ENCODE assay signal across 25 cellular contexts in the genomic region with DNA sequence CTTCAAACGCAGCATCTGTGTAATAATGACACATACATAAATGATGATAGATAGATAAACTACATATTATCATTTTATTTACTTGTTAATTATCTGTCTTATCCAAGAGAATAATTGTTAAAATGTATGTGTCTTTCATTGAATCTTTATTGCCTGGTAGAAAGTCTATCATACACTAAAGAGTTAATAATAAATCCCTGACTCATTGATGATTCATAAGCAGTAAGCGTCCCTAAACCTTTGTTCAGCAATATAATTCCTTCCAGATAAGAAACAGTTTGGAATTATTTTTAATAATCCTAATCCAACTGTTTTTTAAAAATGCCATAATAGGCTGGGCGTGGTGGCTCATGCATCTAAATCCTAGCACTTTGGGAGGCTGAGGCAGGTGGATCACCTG.
"Had no signal": no experiment of that assay in that cellular context is flagged by ENCODE, and none has a peak within 500 bp of the region (broad histone marks: within the 10 kb centered on the region; RNA-seq: fewer than 3 reads in every experiment).

No MANE protein-coding gene starts in this region.

- FAIRE-seq: keratinocyte, pancreas had no signal

- H3K36me3 ChIP-seq: esophagus squamous epithelium, gastroesophageal sphincter, lower lobe of right lung, pancreas, stomach, suprapubic skin, tibial nerve had no signal

- H3K4me1 ChIP-seq: esophagus squamous epithelium, gastroesophageal sphincter, lower lobe of right lung, pancreas, psoas muscle, stomach, suprapubic skin, tibial nerve had no signal

- DNase-seq: activated B cell treated with CpG ODN at 0.5 μM for 24 hours; activated CD4-positive, alpha-beta memory T cell treated with anti-CD3 and anti-CD28 coated beads for 36 hours; activated CD4-positive, alpha-beta T cell treated with anti-CD3 and anti-CD28 coated beads for 48 hours; activated effector memory CD4-positive, alpha-beta T cell treated with Interleukin-2 at 50 U/mL for 16 hours; activated naive CD4-positive, alpha-beta T cell treated with anti-CD3 and anti-CD28 coated beads for 36 hours; activated T-cell treated with anti-CD3 and anti-CD28 coated beads, Interleukin-2, amount 50 U/mL, for 48 hours; amygdala; cerebellar nuclear complex; esophagus squamous epithelium; lower lobe of right lung; mesendoderm; mucosa of descending colon; nephron progenitor cell; pancreas; psoas muscle; right cardiac atrium; stimulated activated CD4-positive, alpha-beta T cell treated with anti-CD3 and anti-CD28 coated beads, Interleukin-1b, Interleukin-23, amount 100 ng/mL, for 48 hours; stomach had no signal

- H3K27me3 Mint-ChIP-seq: activated B cell treated with CpG ODN at 0.5 μM for 24 hours; activated CD4-positive, alpha-beta memory T cell treated with anti-CD3 and anti-CD28 coated beads for 36 hours had no signal

- H3K36me3 Mint-ChIP-seq: activated CD4-positive, alpha-beta memory T cell treated with anti-CD3 and anti-CD28 coated beads for 36 hours; stimulated activated effector memory CD8-positive, alpha-beta T cell treated with anti-CD3 and anti-CD28 coated beads, Interleukin-12 subunit alpha, Interleukin-12 subunit beta, amount 100 ng/mL, for 72 hours had no signal

- H3K27me3 ChIP-seq: esophagus squamous epithelium, gastroesophageal sphincter, pancreas, stomach, suprapubic skin, tibial nerve had no signal

- H3K27ac ChIP-seq: coronary artery, esophagus squamous epithelium, gastroesophageal sphincter, lower lobe of right lung, pancreas, psoas muscle, stomach, suprapubic skin, tibial nerve had no signal

- H3K27ac Mint-ChIP-seq: activated B cell treated with CpG ODN at 0.5 μM for 24 hours; activated CD4-positive, alpha-beta memory T cell treated with anti-CD3 and anti-CD28 coated beads for 36 hours; activated naive CD4-positive, alpha-beta T cell treated with anti-CD3 and anti-CD28 coated beads for 36 hours; nephron progenitor cell; stimulated activated effector memory CD8-positive, alpha-beta T cell treated with anti-CD3 and anti-CD28 coated beads, Interleukin-12 subunit alpha, Interleukin-12 subunit beta, amount 100 ng/mL, for 72 hours had no signal

- H3K9me3 ChIP-seq: esophagus squamous epithelium, gastroesophageal sphincter, lower lobe of right lung, pancreas, psoas muscle, suprapubic skin, tibial nerve had no signal

- H3K4me3 ChIP-seq: coronary artery, esophagus squamous epithelium, gastroesophageal sphincter, lower lobe of right lung, mucosa of descending colon, pancreas, psoas muscle, stomach, suprapubic skin, tibial nerve had no signal

- ATAC-seq: gastroesophageal sphincter; left lobe of liver; lower lobe of right lung; mucosa of descending colon; pancreas; psoas muscle; right cardiac atrium; stimulated activated effector memory CD8-positive, alpha-beta T cell treated with anti-CD3 and anti-CD28 coated beads, Interleukin-12 subunit alpha, Interleukin-12 subunit beta, amount 100 ng/mL, for 72 hours had no signal

- H3K9me3 Mint-ChIP-seq: activated B cell treated with CpG ODN at 0.5 μM for 24 hours; activated naive CD4-positive, alpha-beta T cell treated with anti-CD3 and anti-CD28 coated beads for 36 hours; nephron progenitor cell had no signal

- H3K4me1 Mint-ChIP-seq: activated B cell treated with CpG ODN at 0.5 μM for 24 hours; stimulated activated effector memory CD8-positive, alpha-beta T cell treated with anti-CD3 and anti-CD28 coated beads, Interleukin-12 subunit alpha, Interleukin-12 subunit beta, amount 100 ng/mL, for 72 hours had no signal

- H3K4me3 Mint-ChIP-seq: activated B cell treated with CpG ODN at 0.5 μM for 24 hours; activated CD4-positive, alpha-beta memory T cell treated with anti-CD3 and anti-CD28 coated beads for 36 hours; activated naive CD4-positive, alpha-beta T cell treated with anti-CD3 and anti-CD28 coated beads for 36 hours; nephron progenitor cell; stimulated activated effector memory CD8-positive, alpha-beta T cell treated with anti-CD3 and anti-CD28 coated beads, Interleukin-12 subunit alpha, Interleukin-12 subunit beta, amount 100 ng/mL, for 72 hours had no signal
